In genomic region chr17:65177901-65178300, GRCh38 we compare ENCODE assay signal across 1 cellular context.
TF ChIP-seq lines count a peak whose summit lies in the region.

No MANE protein-coding gene starts in this region.

TF ChIP-seq in K562, 482 proteins besides CTCF, POLR2A, EP300 and RAD21 (continued from another document):
- no peak for TF ChIP-seq CUX1 (CRISPR knock-in tag; IDR thresholded peaks at IDR 0.05)
- peak; percentile 68 for TF ChIP-seq FOSL1 (tag; conservative IDR thresholded peaks at IDR 0.05)
- no peak for TF ChIP-seq EHMT2 (IDR thresholded peaks at IDR 0.05)
- TF ChIP-seq ATF3 (IDR thresholded peaks at IDR 0.05), result peak; percentile 56; the same call in 1 of the 2 replicates
- no peak for TF ChIP-seq ATF3 (CRISPR knock-in tag; conservative IDR thresholded peaks at IDR 0.05)
